In the genomic region with DNA sequence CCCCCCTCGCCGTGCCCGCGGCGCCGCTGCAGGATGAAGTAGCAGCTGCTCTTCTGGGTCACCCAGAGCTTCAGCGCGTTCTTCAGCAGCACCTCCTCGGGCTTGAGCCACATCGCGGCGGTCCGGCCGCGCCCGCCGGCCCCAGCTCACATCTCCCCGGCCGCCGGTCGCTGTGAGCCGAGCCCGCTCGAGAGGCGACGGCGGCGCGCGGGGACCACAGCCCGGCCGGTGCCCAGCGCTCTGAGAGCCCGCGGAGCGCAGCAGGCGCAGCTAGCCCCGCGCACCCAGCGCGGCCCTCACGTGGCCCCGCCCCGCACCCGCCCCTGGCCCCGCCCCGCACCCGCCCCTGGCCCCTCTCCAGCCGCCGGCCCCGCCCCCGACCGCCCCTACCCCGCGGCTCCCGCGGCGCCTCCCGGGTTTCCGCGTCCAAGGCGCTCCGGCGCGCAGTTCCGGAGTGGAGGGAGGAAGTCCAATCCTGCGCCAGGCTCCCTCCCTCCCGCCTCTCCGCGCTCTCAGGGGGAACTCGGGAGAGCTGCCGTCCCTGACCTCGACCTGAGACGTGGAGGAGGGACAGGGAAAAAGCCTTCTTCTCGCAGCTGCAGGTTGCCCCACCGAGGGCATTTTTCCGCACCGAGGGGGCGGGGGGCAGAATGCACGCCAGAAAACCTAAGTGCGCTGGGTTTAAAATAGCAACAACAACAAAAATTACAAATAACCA, we compare ENCODE assay signal across 8 cellular contexts. TPM values are rescaled to one million over a fixed set of nuclear protein-coding genes. Genes with fewer than 3 reads are reported as not detected.
DNase-seq lines count a peak whose midpoint lies in the region; ATAC-seq and TF ChIP-seq lines count a peak whose summit lies in the region.

Gene TBC1D8, minus strand, starts transcription at position 242 of the 718 bp plus-strand sequence. Its CDS starts 129 bp downstream, at position 113.

- peak within 1 kb of the TSS; percentile 79 to 82 (median 81) for H3K4me3 Mint-ChIP-seq in nephron

- TF ChIP-seq CTCF in nephron (IDR thresholded peaks at IDR 0.05; ENCODE audit: unreplicated experiment in 3 of 3): no peak

- in situ Hi-C loops in Caki2 (cut with HindIII; ENCODE audit: low pct_unique_long_range_greater_than_20kb, low sequenced_read_pairs): no loop called here

- ATAC-seq in GM21390 (IDR thresholded peaks at IDR 0.05; ENCODE audit: unreplicated experiment): peak; percentile 69

- peaks cover 64% of the 10 kb centered on the region for H3K4me1 Mint-ChIP-seq in nephron

- no peaks in the 10 kb centered on the region for H3K27me3 Mint-ChIP-seq in nephron (ENCODE audit: low read depth)

- H3K27ac Mint-ChIP-seq in nephron: peak within 1 kb of the TSS; percentile 81 to 86 (median 81)

- H3K36me3 Mint-ChIP-seq in nephron (ENCODE audit: low read depth): no peaks in the 10 kb centered on the region

- no peaks in the 10 kb centered on the region for H3K9me3 Mint-ChIP-seq in nephron

- peak; percentile 72 for DNase-seq in Caki2 (ENCODE audit: low read depth)
- peak; percentile 85 for DNase-seq in HuH-7 (ENCODE audit: low spot score)
- DNase-seq in RPMI8226: peak; percentile 78
- DNase-seq in activated gamma-delta T cell treated with Interleukin-2 at 50 U/mL for 16 hours: peak; percentile 49
- peak; percentile 49 for DNase-seq in fibroblast of the conjunctiva (ENCODE audit: low read depth)
- DNase-seq in stimulated activated naive CD4-positive, alpha-beta T cell treated with Interleukin-2 at 50 U/mL for 16 hours (lab: John Stamatoyannopoulos, UW): peak; percentile 51

RNA-seq across cellular contexts. Expression of gene TBC1D8, which starts in this region (rescaled TPM):
- total RNA-seq in Caki2 (2014; rRNA removed; shearing (Covaris generic); ENCODE audit: low replicate concordance): 37.2 and 49.8 TPM in 2 replicates

Comparison
In these comparisons a context has a peak if more than half of its experiments do, and no peak if none do; other contexts are left out.
1. Peak in every context shown above with its lines: DNase-seq and ATAC-seq.